Comparison of ENCODE assay signal across 12 cellular contexts in genomic region chr11:60971520-60971919, GRCh38. TPM values are rescaled to one million over a fixed set of nuclear protein-coding genes. Genes with fewer than 3 reads are reported as not detected.
A peak's percentile ranks its signal among the peaks of the same experiment; 100 is the strongest.
DNase-seq lines count a peak whose midpoint lies in the region; ATAC-seq and TF ChIP-seq lines count a peak whose summit lies in the region.
"Had no signal": no experiment of that assay in that cellular context is flagged by ENCODE, and none has a peak within 500 bp of the region (broad histone marks: within the 10 kb centered on the region; RNA-seq: fewer than 3 reads in every experiment).

Gene CD6, plus strand, starts transcription at chr11:60971680. Its CDS starts 186 bp downstream, at chr11:60971866.

- H3K27ac ChIP-seq in breast epithelium (no peak within 1 kb of the TSS), mammary epithelial cell (ENCODE audit: insufficient read depth, low read depth, low read length) (no peak within 1 kb of the TSS), A673 (ENCODE audit: low read depth, low read length, poor library complexity, severe bottlenecking) (no peak within 1 kb of the TSS)
- H3K27ac ChIP-seq: A549 had no signal

- no peaks in the 10 kb centered on the region for H3K79me2 ChIP-seq in mammary epithelial cell (ENCODE audit: insufficient read depth, low read length)

- peaks cover 51% of the 10 kb centered on the region for H3K4me1 Mint-ChIP-seq in activated T-cell treated with anti-CD3 and anti-CD28 coated beads, Interleukin-2, amount 50 U/mL, for 72 hours (ENCODE audit: low read depth)
- H3K4me1 Mint-ChIP-seq in naive B cell: peaks cover 32 to 50% (median 40%) of the 10 kb centered on the region in 3 donors

- TF ChIP-seq POLR2A in breast epithelium (IDR thresholded peaks at IDR 0.05): no peak

- intact Hi-C loops in breast epithelium (cut with DNase I; ENCODE audit: low total_unique reads): no loop called here
- intact Hi-C loops in mammary epithelial cell (cut with micrococcal nuclease): loop anchor here (2.0 kb wide), 1 partner anchor 197 kb away; no protein-coding TSS in a partner anchor
- intact Hi-C loops in A673 (cut with micrococcal nuclease; ENCODE audit: unreplicated experiment): no loop called here

- H4K20me1 ChIP-seq in mammary epithelial cell (ENCODE audit: insufficient read depth, low read length): no peaks in the 10 kb centered on the region

- no peaks in the 10 kb centered on the region for H3K9me3 Mint-ChIP-seq in activated T-cell treated with anti-CD3 and anti-CD28 coated beads, Interleukin-2, amount 50 U/mL, for 72 hours
- H3K9me3 Mint-ChIP-seq in naive B cell: peaks cover 0 to 6% (median 0%) of the 10 kb centered on the region in 7 donors

- POLR2A ChIA-PET in A673 (lab: Charles Lee; ENCODE audit: low non-redundant PET): no interaction called here

- H3K36me3 ChIP-seq in breast epithelium (no peaks in the 10 kb centered on the region), mammary epithelial cell (ENCODE audit: insufficient read depth, low read length) (no peaks in the 10 kb centered on the region), A673 (ENCODE audit: insufficient read depth, low read length, poor library complexity, severe bottlenecking) (no peaks in the 10 kb centered on the region)

- H3K4me2 ChIP-seq in mammary epithelial cell (ENCODE audit: insufficient read depth, low read depth, low read length): no peak within 1 kb of the TSS
- H3K4me2 ChIP-seq: A549 had no signal

- no peak within 1 kb of the TSS for H3K9ac ChIP-seq in mammary epithelial cell (ENCODE audit: insufficient read depth, low read length)

- CTCF ChIA-PET in mammary epithelial cell (lab: Charles Lee; ENCODE audit: low non-redundant PET): interaction anchor here (0.6 kb wide), 2 partner anchors 65 to 90 kb away, joined by 3 to 5 read pairs; partner anchors contain the start of gene PRPF19
- CTCF ChIA-PET in A673 (lab: Charles Lee): no interaction called here

- H3K4me3 ChIP-seq in breast epithelium (peak within 1 kb of the TSS in 2 of 3 donors; percentile 22 to 25), mammary epithelial cell (replicated peaks in 1 of 3; ENCODE audit: insufficient read depth in 1 of 3, low read depth in 2 of 3, low read length in 3 of 3) (no peak within 1 kb of the TSS), A673 (ENCODE audit: low read depth, low read length, poor library complexity, severe bottlenecking) (no peak within 1 kb of the TSS)
- H3K4me3 ChIP-seq: A549 had no signal

- dilution Hi-C loops in mammary epithelial cell (cut with HindIII; ENCODE audit: low sequenced_read_pairs): no loop called here

- no peaks in the 10 kb centered on the region for H3K27me3 ChIP-seq in breast epithelium
- no peaks in the 10 kb centered on the region for H3K27me3 ChIP-seq in mammary epithelial cell (ENCODE audit: insufficient read depth, low read length)
- H3K27me3 ChIP-seq in A673 (replicated peaks; ENCODE audit: insufficient read depth, low read depth, low read length, poor library complexity): no peaks in the 10 kb centered on the region

- H3K27ac Mint-ChIP-seq in activated T-cell treated with anti-CD3 and anti-CD28 coated beads, Interleukin-2, amount 50 U/mL, for 72 hours: peak within 1 kb of the TSS; percentile 99
- peak within 1 kb of the TSS; percentile 85 to 98 (median 90) for H3K27ac Mint-ChIP-seq in naive B cell

- in situ Hi-C loops in mammary epithelial cell (cut with MboI; ENCODE audit: low sequenced_read_pairs in 2 of 2): no loop called here

- peak within 1 kb of the TSS; percentile 87 to 93 for H3K4me3 Mint-ChIP-seq in activated T-cell treated with anti-CD3 and anti-CD28 coated beads, Interleukin-2, amount 50 U/mL, for 72 hours
- peak within 1 kb of the TSS; percentile 68 to 93 (median 88) for H3K4me3 Mint-ChIP-seq in naive B cell

- ATAC-seq in activated T-cell treated with anti-CD3 and anti-CD28 coated beads, Interleukin-2, amount 50 U/mL, for 72 hours (replicated peaks in 1 of 2): peak; percentile 74 to 81
- peak; percentile 78 to 85 for ATAC-seq in naive B cell (ENCODE audit: low read depth in 2 of 2)

- no TSS peak for BruUV-seq in mammary epithelial cell (replicated peaks; lab: Mats Ljungman, UMichigan)
- BruUV-seq in A673 (replicated peaks; lab: Mats Ljungman, UMichigan): no TSS peak

- TF ChIP-seq CTCF in breast epithelium (IDR thresholded peaks at IDR 0.05): no peak
- no peak for TF ChIP-seq CTCF in mammary epithelial cell (conservative IDR thresholded peaks at IDR 0.05 in 1 of 2, IDR thresholded peaks at IDR 0.05 in 1 of 2; ENCODE audit: extremely low read depth in 1 of 2, insufficient read depth in 1 of 2, low read depth in 1 of 2, low read length in 2 of 2)
- no peak for TF ChIP-seq CTCF in A673 (conservative IDR thresholded peaks at IDR 0.05; ENCODE audit: low read depth, low read length)

- DNase-seq in breast epithelium (ENCODE audit: low spot score in 2 of 2): no peak
- no peak for DNase-seq in mammary epithelial cell
- DNase-seq in activated T-cell treated with anti-CD3 and anti-CD28 coated beads, Interleukin-2, amount 50 U/mL, for 72 hours: peak; percentile 69 to 78
- peak; percentile 63 for DNase-seq in naive B cell
- DNase-seq in NCI-H187 (lab: John Stamatoyannopoulos, UW): no peak
- no peak for DNase-seq in NCI-H2227 (lab: John Stamatoyannopoulos, UW; ENCODE audit: unreplicated experiment)
- no peak for DNase-seq in NCI-H2196 treated with DMSO at 0.1 percent for 48 hours (lab: John Stamatoyannopoulos, UW; ENCODE audit: unreplicated experiment)
- no peak for DNase-seq in A673 (ENCODE audit: low spot score)
- DNase-seq: left cardiac atrium had no signal

- H3K4me1 ChIP-seq in breast epithelium (no peaks in the 10 kb centered on the region), mammary epithelial cell (ENCODE audit: insufficient read depth, low read length) (peaks cover 6% of the 10 kb centered on the region), A673 (ENCODE audit: insufficient read depth, low read length, poor library complexity, severe bottlenecking) (no peaks in the 10 kb centered on the region)
- H3K4me1 ChIP-seq: A549 had no signal

- H3K36me3 Mint-ChIP-seq in activated T-cell treated with anti-CD3 and anti-CD28 coated beads, Interleukin-2, amount 50 U/mL, for 72 hours (ENCODE audit: insufficient read depth in 2 of 2): peaks cover 22 to 35% of the 10 kb centered on the region in 2 donors
- H3K36me3 Mint-ChIP-seq in naive B cell: no peaks in the 10 kb centered on the region

- H2AFZ ChIP-seq in mammary epithelial cell (ENCODE audit: low read depth, low read length): no peak within 1 kb of the TSS

- 93% methylated on average over 10 of the region's 16 CpGs for WGBS in mammary epithelial cell (ENCODE audit: low coverage, missing lambda C conversion rate)

- H3K9me3 ChIP-seq in breast epithelium: no peaks in the 10 kb centered on the region
- no peaks in the 10 kb centered on the region for H3K9me3 ChIP-seq in mammary epithelial cell (replicated peaks; ENCODE audit: insufficient read depth, low read length)
- peaks cover 5% of the 10 kb centered on the region for H3K9me3 ChIP-seq in A673 (ENCODE audit: low read depth, low read length, poor library complexity, severe bottlenecking)

- no peaks in the 10 kb centered on the region for H3K27me3 Mint-ChIP-seq in activated T-cell treated with anti-CD3 and anti-CD28 coated beads, Interleukin-2, amount 50 U/mL, for 72 hours (ENCODE audit: low read depth)
- no peaks in the 10 kb centered on the region for H3K27me3 Mint-ChIP-seq in naive B cell

RNA-seq across cellular contexts. Expression of gene CD6, which starts in this region (rescaled TPM):
- total RNA-seq in breast epithelium (1 to 10 TPM in 1 of 3 donors, under 1 TPM in 2; 0.80 to 1.9 (median 0.98) TPM), mammary epithelial cell (not detected), A673 (2021) (not detected in 2 replicates)
- polyA plus RNA-seq in mammary epithelial cell (not detected), naive B cell (ENCODE audit: low read depth in 6 of 6) (10 to 100 TPM in 4 of 6 donors, 1 to 10 TPM in 2; 6.4 to 25.2 (median 10.8) TPM)
- polyA minus RNA-seq in mammary epithelial cell: not detected
- total RNA-seq in activated T-cell treated with anti-CD3 and anti-CD28 coated beads, Interleukin-2, amount 50 U/mL, for 72 hours: 100 to 1,000 TPM; 298 to 313 TPM
- total RNA-seq: endothelial cell of umbilical vein, H1 had no signal
- polyA plus RNA-seq: endothelial cell of umbilical vein had no signal

Comparison
In these comparisons a context has a peak if more than half of its experiments do, and no peak if none do; other contexts are left out.
1. RNA of gene CD6 (total RNA-seq): 298 to 313 TPM in activated T-cell treated with anti-CD3 and anti-CD28 coated beads, Interleukin-2, amount 50 U/mL, for 72 hours; 0.80 to 1.9 TPM in breast epithelium, not detected in A673 and not detected in mammary epithelial cell; every median in the first group is over 100 times any median in the second.
2. H3K4me3 ChIP-seq: peak in breast epithelium (2 of 3); none in mammary epithelial cell (0 of 3) and A673 (single experiment).
3. DNase-seq: peak in activated T-cell treated with anti-CD3 and anti-CD28 coated beads, Interleukin-2, amount 50 U/mL, for 72 hours (2 of 2) and naive B cell (single experiment); none in breast epithelium (0 of 2), mammary epithelial cell (single experiment), NCI-H187 (0 of 2), NCI-H2227 (single experiment), NCI-H2196 treated with DMSO at 0.1 percent for 48 hours (single experiment) and A673 (single experiment).